ENCODE assay signal across 11 cellular contexts in genomic region chr12:7798750-7799308, GRCh38. TPM values are rescaled to one million over a fixed set of nuclear protein-coding genes. Genes with fewer than 3 reads are reported as not detected.
"Had no signal": no experiment of that assay in that cellular context is flagged by ENCODE, and none has a peak within 500 bp of the region (broad histone marks: within the 10 kb centered on the region; RNA-seq: fewer than 3 reads in every experiment).

No MANE protein-coding gene starts in this region.

RNA-seq across cellular contexts. Expression of gene NANOG, which starts 9.6 kb away (rescaled TPM):
- total RNA-seq: activated B cell treated with CpG ODN at 0.5 μM for 24 hours; activated CD4-positive, alpha-beta T cell treated with anti-CD3 and anti-CD28 coated beads, Interleukin-2, amount 10 ng/mL, durations not matched to agents 24 days and 14 days; activated CD8-positive, alpha-beta memory T cell treated with anti-CD3 and anti-CD28 coated beads, Interleukin-2, amount 10 ng/mL, durations not matched to agents 7 days and 5 days; activated T-helper 1 cell treated with anti-CD3 and anti-CD28 coated beads, Interleukin-12 subunit alpha, Interleukin-12 subunit beta, Interleukin-2, Interleukin-4 antibody, amounts not matched to agents 30 ng/mL and 10 ng/mL and 1 ng/mL, durations not matched to agents 14 hours and 24 hours and 36 hours; bronchial epithelial cell; NCI-H460; OCI-LY7; RPMI7951; T-helper 17 cell had no signal
- polyA plus RNA-seq: aorta had no signal

RNA-seq across cellular contexts. Expression of gene NANOGNB, which starts 33.8 kb away (rescaled TPM):
- total RNA-seq: activated B cell treated with CpG ODN at 0.5 μM for 24 hours; activated CD4-positive, alpha-beta T cell treated with anti-CD3 and anti-CD28 coated beads, Interleukin-2, amount 10 ng/mL, durations not matched to agents 24 days and 14 days; activated CD8-positive, alpha-beta memory T cell treated with anti-CD3 and anti-CD28 coated beads, Interleukin-2, amount 10 ng/mL, durations not matched to agents 7 days and 5 days; activated T-helper 1 cell treated with anti-CD3 and anti-CD28 coated beads, Interleukin-12 subunit alpha, Interleukin-12 subunit beta, Interleukin-2, Interleukin-4 antibody, amounts not matched to agents 30 ng/mL and 10 ng/mL and 1 ng/mL, durations not matched to agents 14 hours and 24 hours and 36 hours; aorta; body of pancreas; bronchial epithelial cell; NCI-H460; OCI-LY7; RPMI7951; T-helper 17 cell had no signal
- polyA plus RNA-seq: aorta had no signal

RNA-seq across cellular contexts. Expression of gene CLEC4C, which starts 51.7 kb away (rescaled TPM):
- total RNA-seq: activated CD4-positive, alpha-beta T cell treated with anti-CD3 and anti-CD28 coated beads, Interleukin-2, amount 10 ng/mL, durations not matched to agents 24 days and 14 days; activated CD8-positive, alpha-beta memory T cell treated with anti-CD3 and anti-CD28 coated beads, Interleukin-2, amount 10 ng/mL, durations not matched to agents 7 days and 5 days; activated T-helper 1 cell treated with anti-CD3 and anti-CD28 coated beads, Interleukin-12 subunit alpha, Interleukin-12 subunit beta, Interleukin-2, Interleukin-4 antibody, amounts not matched to agents 30 ng/mL and 10 ng/mL and 1 ng/mL, durations not matched to agents 14 hours and 24 hours and 36 hours; aorta; body of pancreas; bronchial epithelial cell; NCI-H460; OCI-LY7; RPMI7951; T-helper 17 cell had no signal
- polyA plus RNA-seq: aorta had no signal
